8 cellular contexts compared by ENCODE assay signal in genomic region chr6:163427498-163428254, GRCh38. TPM values are rescaled to one million over a fixed set of nuclear protein-coding genes. Genes with fewer than 3 reads are reported as not detected.
DNase-seq lines count a peak whose midpoint lies in the region; ATAC-seq and TF ChIP-seq lines count a peak whose summit lies in the region.

No MANE protein-coding gene starts in this region.

- peak; percentile 10 for DNase-seq in DMS 273 treated with DMSO at 0.1 percent for 48 hours (lab: John Stamatoyannopoulos, UW)
- DNase-seq in M059J (ENCODE audit: low read depth) = peak; percentile 63
- DNase-seq in central memory CD4-positive, alpha-beta T cell = peak; percentile 13
- DNase-seq in lower lobe of right lung = no peak
- no peak for DNase-seq in activated CD4-positive, CD25-positive, alpha-beta regulatory T cell (lab: John Stamatoyannopoulos, UW)
- no peak for DNase-seq in ureter (ENCODE audit: low spot score)

- peaks cover 92% of the 10 kb centered on the region for H3K4me1 ChIP-seq in lower lobe of right lung

- H3K27ac ChIP-seq in lower lobe of right lung = no peak overlapping the region

- H3K36me3 ChIP-seq in lower lobe of right lung = no peaks in the 10 kb centered on the region

- no peaks in the 10 kb centered on the region for H3K9me3 ChIP-seq in lower lobe of right lung

- ATAC-seq in lower lobe of right lung (peak; percentile 49 to 64), GM18511 (IDR thresholded peaks at IDR 0.05; ENCODE audit: unreplicated experiment) (no peak), HG03108 (IDR thresholded peaks at IDR 0.05; ENCODE audit: unreplicated experiment) (no peak)

- H3K27me3 ChIP-seq in lower lobe of right lung (ENCODE audit: low read depth) = no peaks in the 10 kb centered on the region

- H3K4me3 ChIP-seq in lower lobe of right lung = peak overlapping the region; percentile 2

- TF ChIP-seq CTCF in lower lobe of right lung (IDR thresholded peaks at IDR 0.05) = peak; percentile 51

- intact Hi-C loops in lower lobe of right lung (cut with DNase I) = loop anchor here (10.0 kb wide), 1 partner anchor 527 kb away; no protein-coding TSS in a partner anchor

RNA-seq across cellular contexts. Expression of gene QKI, which starts 13.2 kb away (rescaled TPM):
- total RNA-seq in M059J (2014; rRNA removed; shearing (Covaris generic)) = 106 and 142 TPM in 2 replicates
- total RNA-seq in lower lobe of right lung (247 TPM), ureter (96.7 TPM)

Comparison
In these comparisons a context has a peak if more than half of its experiments do, and no peak if none do; other contexts are left out.
1. DNase-seq: peak in DMS 273 treated with DMSO at 0.1 percent for 48 hours (single experiment), M059J (single experiment) and central memory CD4-positive, alpha-beta T cell (single experiment); none in lower lobe of right lung (single experiment), activated CD4-positive, CD25-positive, alpha-beta regulatory T cell (0 of 4) and ureter (single experiment).
2. ATAC-seq: peak in lower lobe of right lung (2 of 2); none in GM18511 (single experiment) and HG03108 (single experiment).